7 cellular contexts compared by ENCODE assay signal in the genomic region with DNA sequence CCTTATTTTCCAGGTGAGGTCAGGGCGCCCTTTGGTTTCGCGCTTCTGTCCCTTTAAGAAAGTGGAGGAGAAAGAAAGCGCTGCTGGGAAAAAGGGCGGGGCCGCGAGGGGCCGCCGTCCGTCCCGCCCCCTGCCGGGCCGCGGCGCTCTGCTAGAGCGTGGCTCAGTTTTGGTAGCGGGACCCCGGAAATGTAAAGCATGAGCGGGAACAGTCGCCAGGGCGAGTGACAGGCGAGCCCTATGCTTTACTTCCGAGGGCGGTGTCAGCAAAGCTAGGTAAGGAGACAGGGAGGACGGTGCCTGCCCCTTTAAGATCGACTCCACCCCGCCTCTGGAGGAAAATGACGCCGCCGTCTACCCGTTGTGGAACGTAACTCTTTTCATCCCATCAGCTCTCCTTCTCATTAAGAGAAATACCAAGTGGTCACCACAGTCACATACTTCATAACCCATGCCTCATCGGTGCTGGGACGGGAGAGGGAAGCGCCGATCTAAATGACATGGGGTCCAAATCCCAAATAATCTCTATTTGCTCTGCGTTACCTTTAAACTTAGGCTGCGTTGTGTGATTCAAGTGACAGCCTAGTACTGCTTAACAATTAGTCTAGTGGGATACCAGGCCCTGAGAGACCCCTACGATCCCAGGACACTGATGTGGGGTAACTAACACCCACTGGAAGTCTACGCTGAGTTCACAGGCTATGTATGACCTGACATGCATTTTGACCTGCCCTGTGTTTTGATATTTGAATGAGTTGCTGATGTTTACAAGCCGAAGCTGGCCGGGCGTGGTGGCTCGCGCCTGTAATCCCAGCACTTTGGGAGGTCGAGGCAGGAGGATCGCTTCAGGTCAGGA. TPM values are rescaled to one million over a fixed set of nuclear protein-coding genes. Genes with fewer than 3 reads are reported as not detected.
DNase-seq lines count a peak whose midpoint lies in the region; ATAC-seq, FAIRE-seq and TF ChIP-seq lines count a peak whose summit lies in the region.

A gene with protein sequence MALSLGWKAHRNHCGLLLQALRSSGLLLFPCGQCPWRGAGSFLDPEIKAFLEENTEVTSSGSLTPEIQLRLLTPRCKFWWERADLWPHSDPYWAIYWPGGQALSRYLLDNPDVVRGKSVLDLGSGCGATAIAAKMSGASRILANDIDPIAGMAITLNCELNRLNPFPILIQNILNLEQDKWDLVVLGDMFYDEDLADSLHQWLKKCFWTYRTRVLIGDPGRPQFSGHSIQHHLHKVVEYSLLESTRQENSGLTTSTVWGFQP (plus strand): TSS at position 602 of the 856 bp plus-strand sequence. CDS start 2,266 bp downstream, outside the sequence.

- H4K20me1 ChIP-seq in GM12878 (ENCODE audit: control insufficient read depth, insufficient read depth): no peaks in the 10 kb centered on the region

- H3K4me2 ChIP-seq in GM12878 (ENCODE audit: control insufficient read depth, insufficient read depth): peak within 1 kb of the TSS; percentile 82

- TF ChIP-seq RAD21 in GM12878 (IDR thresholded peaks at IDR 0.05; ENCODE audit: insufficient read depth, low read depth, low read length): no peak

- POLR2A ChIA-PET in GM12878 (lab: Charles Lee): interaction anchor here (0.6 to 1.1 kb wide), 2 partner anchors 93 to 153 kb away, joined by 3 read pairs; no protein-coding TSS in a partner anchor

- peak within 1 kb of the TSS; percentile 77 for H3K9ac ChIP-seq in GM12878 (ENCODE audit: control insufficient read depth, insufficient read depth, low read length)

- DNase-seq in NCI-H2029 (lab: John Stamatoyannopoulos, UW): peak; percentile 95
- DNase-seq in T1000 (lab: John Stamatoyannopoulos, UW): peak; percentile 82
- DNase-seq in GM12878 (ENCODE audit: low read depth, low spot score): peak; percentile 90
- peak; percentile 44 to 96 (median 83) for DNase-seq in hypothalamus (lab: John Stamatoyannopoulos, UW)
- DNase-seq in retinal pigment epithelial cell (ENCODE audit: low read depth): peak; percentile 71

- H3K4me3 ChIP-seq in GM12878 (peak within 1 kb of the TSS; percentile 85), retinal pigment epithelial cell (ENCODE audit: low read length) (peak within 1 kb of the TSS; percentile 84)

- SMC1A ChIA-PET in GM12878 (lab: Charles Lee; ENCODE audit: uncharacterized antibody, unreplicated experiment): interaction anchor here (0.6 to 1.5 kb wide), 9 partner anchors 12 to 360 kb away, joined by 3 to 6 read pairs (median 3); no protein-coding TSS in a partner anchor

- RAD21 ChIA-PET in GM12878 (lab: Charles Lee; ENCODE audit: unreplicated experiment): interaction anchor here (0.8 to 1.8 kb wide), 7 partner anchors 23 to 1096 kb away, joined by 3 to 6 read pairs (median 3); a partner anchor contains a TSS

- BruUV-seq in GM12878 (replicated peaks; lab: Mats Ljungman, UMichigan): TSS peak; percentile 95

- intact Hi-C loops in GM12878 (cut with micrococcal nuclease; ENCODE audit: unreplicated experiment): no loop called here

- CTCF ChIA-PET in GM12878 (lab: Yijun Ruan, JAX): interaction anchor here (0.5 to 1.8 kb wide), 7 partner anchors 23 to 1096 kb away, joined by 3 to 8 read pairs (median 3); a partner anchor contains a TSS

- peaks cover 5% of the 10 kb centered on the region; the same call in 1 of the 2 replicates for H3K4me1 ChIP-seq in GM12878 (ENCODE audit: control insufficient read depth, insufficient read depth, low read length)

- TF ChIP-seq CTCF in GM12878 (IDR thresholded peaks at IDR 0.05 in 2 of 3, conservative IDR thresholded peaks at IDR 0.05 in 1 of 3; ENCODE audit: control insufficient read depth in 2 of 3, extremely low read depth in 1 of 3, insufficient read depth in 1 of 3, low read depth in 3 of 3, low read length in 3 of 3) (peak; percentile 18 to 34 (median 22); a peak in 4 of 6 replicates), retinal pigment epithelial cell (conservative IDR thresholded peaks at IDR 0.05; ENCODE audit: low read depth, low read length) (peak; percentile 42)

- no peaks in the 10 kb centered on the region for H3K27me3 ChIP-seq in GM12878 (replicated peaks in 1 of 2; ENCODE audit: control insufficient read depth in 2 of 2, insufficient read depth in 2 of 2, low read length in 1 of 2)

- no peaks in the 10 kb centered on the region for H3K79me2 ChIP-seq in GM12878 (ENCODE audit: control insufficient read depth, insufficient read depth, low read length)

- under 1% methylated on average over 46 of the region's 47 CpGs for WGBS in GM12878 (ENCODE audit: insufficient coverage, insufficient replicate concordance, low lambda C conversion rate, missing lambda C conversion rate)

- peak; percentile 99 for ATAC-seq in GM18505 (IDR thresholded peaks at IDR 0.05; ENCODE audit: unreplicated experiment)
- ATAC-seq in HG02973 (IDR thresholded peaks at IDR 0.05; ENCODE audit: unreplicated experiment): peak; percentile 99
- ATAC-seq in GM12878: peak; percentile 99

- in situ Hi-C loops in GM12878 (cut with MboI): loop anchor here (25.0 kb wide), 1 partner anchor 1253 kb away; no protein-coding TSS in a partner anchor

- H3K36me3 ChIP-seq in GM12878 (ENCODE audit: control insufficient read depth in 2 of 2, insufficient read depth in 2 of 2, low read length in 1 of 2): no peaks in the 10 kb centered on the region

- TF ChIP-seq EP300 in GM12878 (IDR thresholded peaks at IDR 0.05; ENCODE audit: borderline replicate concordance in 1 of 2, control insufficient read depth in 1 of 2, low read depth in 2 of 2, low read length in 2 of 2): no peak

- TF ChIP-seq POLR2A in GM18505 (IDR thresholded peaks at IDR 0.05; ENCODE audit: borderline replicate concordance, extremely low read depth, insufficient read depth, insufficient read length) (peak; percentile 70), GM12878 (IDR thresholded peaks at IDR 0.05; ENCODE audit: low read depth, low read length) (peak; percentile 54; the same call in 1 of the 2 replicates)

- peak; percentile 99 for FAIRE-seq in GM12878 (lab: Jason Lieb, UNC)

- no peaks in the 10 kb centered on the region for H3K9me3 ChIP-seq in GM12878 (replicated peaks; ENCODE audit: control insufficient read depth, insufficient read depth, low read length)

- peak within 1 kb of the TSS; percentile 87 for H3K27ac ChIP-seq in GM12878 (ENCODE audit: control insufficient read depth, insufficient read depth)

- peak within 1 kb of the TSS; percentile 99 for H2AFZ ChIP-seq in GM12878 (ENCODE audit: control insufficient read depth, low read depth, low read length)

TF ChIP-seq in GM12878, 131 proteins besides CTCF, POLR2A, EP300 and RAD21 (continues in another document):
- peak; percentile 56 to 63; a peak in 3 of 4 replicates for TF ChIP-seq BHLHE40 (IDR thresholded peaks at IDR 0.05; ENCODE audit: borderline replicate concordance in 1 of 2, low read depth in 2 of 2, low read length in 1 of 2)
- TF ChIP-seq ATF7 (IDR thresholded peaks at IDR 0.05; ENCODE audit: low read depth): peak; percentile 83
- TF ChIP-seq POLR2AphosphoS2 (IDR thresholded peaks at IDR 0.05; ENCODE audit: low read depth, low read length): peak; percentile 67; the same call in 1 of the 2 replicates
- TF ChIP-seq NR2C1 (IDR thresholded peaks at IDR 0.05): peak; percentile 88
- TF ChIP-seq ZNF274 (IDR thresholded peaks at IDR 0.05; ENCODE audit: insufficient read depth, insufficient read length): no peak
- TF ChIP-seq, protein P1, sequence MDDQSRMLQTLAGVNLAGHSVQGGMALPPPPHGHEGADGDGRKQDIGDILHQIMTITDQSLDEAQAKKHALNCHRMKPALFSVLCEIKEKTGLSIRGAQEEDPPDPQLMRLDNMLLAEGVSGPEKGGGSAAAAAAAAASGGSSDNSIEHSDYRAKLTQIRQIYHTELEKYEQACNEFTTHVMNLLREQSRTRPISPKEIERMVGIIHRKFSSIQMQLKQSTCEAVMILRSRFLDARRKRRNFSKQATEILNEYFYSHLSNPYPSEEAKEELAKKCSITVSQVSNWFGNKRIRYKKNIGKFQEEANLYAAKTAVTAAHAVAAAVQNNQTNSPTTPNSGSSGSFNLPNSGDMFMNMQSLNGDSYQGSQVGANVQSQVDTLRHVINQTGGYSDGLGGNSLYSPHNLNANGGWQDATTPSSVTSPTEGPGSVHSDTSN (IDR thresholded peaks at IDR 0.05; ENCODE audit: insufficient replicate concordance, low read depth, low read length): peak; percentile 86
- TF ChIP-seq ZNF622 (IDR thresholded peaks at IDR 0.05): no peak
- TF ChIP-seq SIN3A (IDR thresholded peaks at IDR 0.05; ENCODE audit: low read depth, low read length): peak; percentile 80; the same call in 1 of the 2 replicates
- TF ChIP-seq CHD2 (IDR thresholded peaks at IDR 0.05; ENCODE audit: borderline replicate concordance, low read depth, low read length): peak; percentile 68
- peak; percentile 92 for TF ChIP-seq RB1 (IDR thresholded peaks at IDR 0.05; ENCODE audit: borderline replicate concordance)
- peak; percentile 65 for TF ChIP-seq GABPA (IDR thresholded peaks at IDR 0.05; ENCODE audit: low read depth)
- no peak for TF ChIP-seq TCF3 (IDR thresholded peaks at IDR 0.05; ENCODE audit: borderline replicate concordance, insufficient read depth, low read depth, low read length)
- TF ChIP-seq IKZF1 (conservative IDR thresholded peaks at IDR 0.05): peak; percentile 67; the same call in 1 of the 2 replicates
- peak; percentile 85; the same call in 1 of the 2 replicates for TF ChIP-seq CBX5 (IDR thresholded peaks at IDR 0.05; ENCODE audit: low read depth)
- TF ChIP-seq BCL11A (IDR thresholded peaks at IDR 0.05; ENCODE audit: low read depth, low read length): 0 out of 2 replicates have a peak, but pooled peaks have one; percentile 3

RNA-seq across cellular contexts. Expression of the gene that starts here (rescaled TPM):
- total RNA-seq in GM12878 (2013; cell fraction: nucleolus; rRNA removed): 0.77 and 1.4 TPM in 2 replicates
- total RNA-seq in GM12878 (2014; rRNA removed): 0.60 and 0.68 TPM in 2 replicates
- 0.37 and 0.63 TPM in 2 replicates for total RNA-seq in GM12878 (2014; rRNA removed; fragmentation: Illumina TruSeq; extraction: Trizol)
- 0.56 and 1.4 TPM in 2 replicates for total RNA-seq in GM12878 (2021)
- 0.38 TPM for polyA plus RNA-seq in GM12878 (2011; ENCODE audit: low read depth)
- 0.75 and 0.77 TPM in 2 replicates for polyA plus RNA-seq in GM12878 (2011; rRNA removed)
- 0.64 TPM in 2 replicates for polyA plus RNA-seq in GM12878 (2011; cell fraction: cytosol; rRNA removed)
- 0.27 and 0.32 TPM in 2 replicates for polyA plus RNA-seq in GM12878 (2011; cell fraction: nucleus; rRNA removed)
- 0.45 and 0.61 TPM in 2 replicates for polyA plus RNA-seq in GM12878 (2012)
- polyA plus RNA-seq in GM12878 (2014; fragmentation: Illumina TruSeq; extraction: Trizol): 0.14 and 0.25 TPM in 2 replicates
- polyA plus RNA-seq in GM12878 (2014; fragmentation: Nextera tagmentation; extraction: Ambion mirVana): under 1 TPM; 0.49 to 0.79 TPM
- polyA plus RNA-seq in GM12878 (2014; rRNA removed): 0.36 and 0.49 TPM in 2 replicates
- 1 to 10 TPM in 1 of 2 experiments, under 1 TPM in 1; 0.84 to 1.1 TPM for polyA plus RNA-seq in GM12878 (2016; fragmentation: Nextera tagmentation; extraction: Ambion mirVana)
- 0.46 and 0.66 TPM in 2 replicates for polyA minus RNA-seq in GM12878 (2011; rRNA and poly(A)+ RNA removed)
- not detected in 2 replicates for polyA minus RNA-seq in GM12878 (2011; cell fraction: cytosol; rRNA and poly(A)+ RNA removed)
- polyA minus RNA-seq in GM12878 (2011; cell fraction: nucleus; rRNA and poly(A)+ RNA removed): 0.24 and 1.3 TPM in 2 replicates

Comparison
In these comparisons a context has a peak if more than half of its experiments do, and no peak if none do; other contexts are left out.
1. Peak in every context shown above with its lines: DNase-seq, ATAC-seq, H3K4me3 ChIP-seq and H3K27ac ChIP-seq.